24 cellular contexts compared by ENCODE assay signal in the genomic region with DNA sequence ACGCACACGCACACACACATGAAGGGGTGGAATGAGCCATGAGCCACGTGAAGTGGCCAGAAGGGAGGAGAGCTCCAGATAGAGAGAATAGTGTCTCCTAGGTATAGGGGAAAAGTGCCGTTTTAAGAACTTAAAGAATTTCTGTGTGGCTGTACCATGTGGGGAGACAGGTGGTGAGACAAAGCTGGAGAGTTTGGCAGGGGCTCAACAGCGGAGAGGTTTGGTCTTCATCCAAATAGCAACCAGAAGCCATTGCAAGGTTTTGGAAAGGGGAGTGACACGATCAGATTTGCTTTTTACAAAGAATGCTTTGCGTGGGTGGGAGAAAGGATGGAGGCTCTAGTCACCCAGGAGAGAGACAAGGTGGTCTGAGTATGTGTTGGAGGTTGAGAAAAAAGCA.
DNase-seq lines count a peak whose midpoint lies in the region; ATAC-seq and TF ChIP-seq lines count a peak whose summit lies in the region.
"Had no signal": no experiment of that assay in that cellular context is flagged by ENCODE, and none has a peak within 500 bp of the region (broad histone marks: within the 10 kb centered on the region; RNA-seq: fewer than 3 reads in every experiment).

No MANE protein-coding gene starts in this region.

- no peak for TF ChIP-seq POLR2A in body of pancreas (IDR thresholded peaks at IDR 0.05)

- H3K9me3 Mint-ChIP-seq in stimulated activated effector memory CD8-positive, alpha-beta T cell treated with anti-CD3 and anti-CD28 coated beads, Interleukin-12 subunit alpha, Interleukin-12 subunit beta, amount 100 ng/mL, for 72 hours = no peaks in the 10 kb centered on the region
- H3K9me3 Mint-ChIP-seq: CD4-positive, alpha-beta T cell; HFFc6; T-cell; T-helper 2 cell treated with Interferon-gamma antibody and Interleukin-4, amounts not matched to agents 5 μg/mL and 100 μg/mL, for 36 hours had no signal

- peaks cover 4% of the 10 kb centered on the region for H3K4me1 ChIP-seq in body of pancreas
- H3K4me1 ChIP-seq: BLaER1 had no signal

- 57 to 69% methylated on average over 7 of the region's 7 CpGs for WGBS in body of pancreas, 2 donors

- H3K27me3 ChIP-seq in body of pancreas = no peaks in the 10 kb centered on the region
- H3K27me3 ChIP-seq: BLaER1 had no signal

- no peak overlapping the region for H3K27ac Mint-ChIP-seq in stimulated activated effector memory CD8-positive, alpha-beta T cell treated with anti-CD3 and anti-CD28 coated beads, Interleukin-12 subunit alpha, Interleukin-12 subunit beta, amount 100 ng/mL, for 72 hours
- H3K27ac Mint-ChIP-seq: CD4-positive, alpha-beta T cell; HFFc6; T-cell; T-helper 2 cell treated with Interferon-gamma antibody and Interleukin-4, amounts not matched to agents 5 μg/mL and 100 μg/mL, for 36 hours had no signal

- H3K4me1 Mint-ChIP-seq in stimulated activated effector memory CD8-positive, alpha-beta T cell treated with anti-CD3 and anti-CD28 coated beads, Interleukin-12 subunit alpha, Interleukin-12 subunit beta, amount 100 ng/mL, for 72 hours = no peaks in the 10 kb centered on the region
- H3K4me1 Mint-ChIP-seq: T-cell had no signal

- no peak overlapping the region for H3K4me3 Mint-ChIP-seq in stimulated activated effector memory CD8-positive, alpha-beta T cell treated with anti-CD3 and anti-CD28 coated beads, Interleukin-12 subunit alpha, Interleukin-12 subunit beta, amount 100 ng/mL, for 72 hours
- H3K4me3 Mint-ChIP-seq: CD4-positive, alpha-beta T cell; HFFc6; T-cell; T-helper 2 cell treated with Interferon-gamma antibody and Interleukin-4, amounts not matched to agents 5 μg/mL and 100 μg/mL, for 36 hours had no signal

- DNase-seq in NCI-H2107 treated with DMSO at 0.1 percent for 48 hours (lab: John Stamatoyannopoulos, UW; ENCODE audit: unreplicated experiment) (peak; percentile 28), NCI-H2107 (lab: John Stamatoyannopoulos, UW) (no peak), NCI-H2171 (lab: John Stamatoyannopoulos, UW) (peak; percentile 35), astrocyte of the hippocampus (ENCODE audit: low read depth, low spot score) (peak; percentile 17), body of pancreas (no peak), cerebellar nuclear complex (lab: John Stamatoyannopoulos, UW) (no peak)
- DNase-seq in stimulated activated effector memory CD8-positive, alpha-beta T cell treated with anti-CD3 and anti-CD28 coated beads, Interleukin-12 subunit alpha, Interleukin-12 subunit beta, amount 100 ng/mL, for 72 hours (ENCODE audit: low spot score in 2 of 2) = no peak
- DNase-seq: ACHN; CD4-positive, alpha-beta T cell; COR-L47; DND-41; H7; HFFc6; NCI-H1417; NCI-H187 treated with DMSO at 0.1 percent for 48 hours; NCI-H69; SIG-M5; T-cell had no signal

- peak; percentile 8 for ATAC-seq in stimulated activated effector memory CD8-positive, alpha-beta T cell treated with anti-CD3 and anti-CD28 coated beads, Interleukin-12 subunit alpha, Interleukin-12 subunit beta, amount 100 ng/mL, for 72 hours
- ATAC-seq in body of pancreas = no peak
- no peak for ATAC-seq in GM18498 (IDR thresholded peaks at IDR 0.05; ENCODE audit: unreplicated experiment)
- ATAC-seq: SK-N-SH treated with all-trans-retinoic acid at 6 μM for 48 hours, T-cell had no signal

- no peaks in the 10 kb centered on the region for H3K36me3 ChIP-seq in body of pancreas (replicated peaks in 1 of 2; ENCODE audit: insufficient read depth in 1 of 2, low read depth in 2 of 2)
- H3K36me3 ChIP-seq: BLaER1 had no signal

- TF ChIP-seq CTCF in body of pancreas (IDR thresholded peaks at IDR 0.05) = no peak

- no peaks in the 10 kb centered on the region for H3K36me3 Mint-ChIP-seq in stimulated activated effector memory CD8-positive, alpha-beta T cell treated with anti-CD3 and anti-CD28 coated beads, Interleukin-12 subunit alpha, Interleukin-12 subunit beta, amount 100 ng/mL, for 72 hours
- H3K36me3 Mint-ChIP-seq: T-cell had no signal

- no peak overlapping the region for H3K27ac ChIP-seq in body of pancreas
- H3K27ac ChIP-seq: 22Rv1, BLaER1, KMS-11 had no signal

- H3K9me3 ChIP-seq in body of pancreas = no peaks in the 10 kb centered on the region
- H3K9me3 ChIP-seq: BLaER1 had no signal

- no peak overlapping the region for H3K4me3 ChIP-seq in body of pancreas
- H3K4me3 ChIP-seq: BLaER1 had no signal

- intact Hi-C loops in body of pancreas (cut with DNase I) = loop anchor here (10.0 kb wide), 1 partner anchor 871 kb away; no protein-coding TSS in a partner anchor

Comparison
In these comparisons a context has a peak if more than half of its experiments do, and no peak if none do; other contexts are left out.
1. DNase-seq: peak in NCI-H2107 treated with DMSO at 0.1 percent for 48 hours (single experiment), NCI-H2171 (single experiment) and astrocyte of the hippocampus (single experiment); none in NCI-H2107 (single experiment), stimulated activated effector memory CD8-positive, alpha-beta T cell treated with anti-CD3 and anti-CD28 coated beads, Interleukin-12 subunit alpha, Interleukin-12 subunit beta, amount 100 ng/mL, for 72 hours (0 of 2), body of pancreas (0 of 4) and cerebellar nuclear complex (0 of 2).